Comparison of ENCODE assay signal across 1 cellular context in the genomic region with DNA sequence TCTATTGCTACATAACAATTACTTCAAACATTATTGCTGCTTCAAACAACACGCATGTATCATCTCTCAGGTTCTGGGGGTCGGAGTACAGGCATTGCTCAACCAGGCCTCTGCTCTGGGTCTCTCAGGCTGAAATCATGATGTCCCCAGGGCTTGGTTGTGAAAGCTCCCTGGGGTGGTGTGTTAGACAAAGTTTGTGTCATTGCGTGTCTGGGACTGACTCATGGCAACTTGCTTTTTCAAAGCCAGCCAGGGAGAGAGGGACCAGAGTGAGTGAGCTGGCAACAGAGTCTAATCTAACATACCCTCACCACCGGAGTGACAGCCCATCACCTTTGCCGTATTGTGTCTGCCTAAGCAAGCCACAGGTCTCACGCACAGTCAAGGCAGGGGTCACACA.
TF ChIP-seq lines count a peak whose summit lies in the region.

No MANE protein-coding gene starts in this region.

TF ChIP-seq in IMR-90, 13 proteins besides CTCF, POLR2A, EP300 and RAD21 (continued from another document):
- TF ChIP-seq, protein P1, sequence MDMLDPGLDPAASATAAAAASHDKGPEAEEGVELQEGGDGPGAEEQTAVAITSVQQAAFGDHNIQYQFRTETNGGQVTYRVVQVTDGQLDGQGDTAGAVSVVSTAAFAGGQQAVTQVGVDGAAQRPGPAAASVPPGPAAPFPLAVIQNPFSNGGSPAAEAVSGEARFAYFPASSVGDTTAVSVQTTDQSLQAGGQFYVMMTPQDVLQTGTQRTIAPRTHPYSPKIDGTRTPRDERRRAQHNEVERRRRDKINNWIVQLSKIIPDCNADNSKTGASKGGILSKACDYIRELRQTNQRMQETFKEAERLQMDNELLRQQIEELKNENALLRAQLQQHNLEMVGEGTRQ (IDR thresholded peaks at IDR 0.05; ENCODE audit: low read depth, low read length) = no peak
- TF ChIP-seq RCOR1 (IDR thresholded peaks at IDR 0.05; ENCODE audit: insufficient replicate concordance, low read length) = no peak
- peak; percentile 94 for TF ChIP-seq CEBPB (IDR thresholded peaks at IDR 0.05; ENCODE audit: low read depth, low read length)
- TF ChIP-seq FOS (IDR thresholded peaks at IDR 0.05; ENCODE audit: low read depth, low read length) = peak; percentile 35; the same call in 1 of the 2 replicates
- TF ChIP-seq NFE2L2 (IDR thresholded peaks at IDR 0.05; ENCODE audit: low read depth, low read length) = no peak
